ENCODE assay signal across 3 cellular contexts in genomic region chr7:159123294-159123693, GRCh38. TPM values are rescaled to one million over a fixed set of nuclear protein-coding genes. Genes with fewer than 3 reads are reported as not detected.
"Had no signal": no experiment of that assay in that cellular context is flagged by ENCODE, and none has a peak within 500 bp of the region (broad histone marks: within the 10 kb centered on the region; RNA-seq: fewer than 3 reads in every experiment).

No MANE protein-coding gene starts in this region.

RNA-seq across cellular contexts. Expression of gene VIPR2, which starts 21.4 kb away (rescaled TPM):
- total RNA-seq: LHCN-M2, M059J, MCF 10A had no signal
